ENCODE assay signal across 8 cellular contexts in genomic region chr17:44503080-44503842, GRCh38. TPM values are rescaled to one million over a fixed set of nuclear protein-coding genes. Genes with fewer than 3 reads are reported as not detected.
DNase-seq lines count a peak whose midpoint lies in the region; ATAC-seq, FAIRE-seq and TF ChIP-seq lines count a peak whose summit lies in the region.

Gene GPATCH8, minus strand, starts transcription at chr17:44503406. Its CDS starts 36 bp downstream, at chr17:44503370.

- TF ChIP-seq CTCF in Loucy (conservative IDR thresholded peaks at IDR 0.05; ENCODE audit: low read length) (no peak), RWPE2 (IDR thresholded peaks at IDR 0.05; ENCODE audit: poor library complexity, severe bottlenecking) (no peak)

- H3F3A ChIP-seq in Loucy (ENCODE audit: low read depth), result peaks cover 3% of the 10 kb centered on the region; the same call in 1 of the 2 replicates

- no peak for FAIRE-seq in H54 (lab: Jason Lieb, UNC)

- peak; percentile 89 for ATAC-seq in RWPE2 (ENCODE audit: low read depth)
- peak; percentile 98 for ATAC-seq in natural killer cell treated with Interleukin-12 subunit alpha and Interleukin-12 subunit beta and Interleukin-15 and Interleukin-18, amount 100 ng/mL, for 72 hours

- no peaks in the 10 kb centered on the region for H3K9me3 Mint-ChIP-seq in activated T-helper 2 cell treated with anti-CD3 and anti-CD28 coated beads, Interferon-gamma antibody, Interleukin-2, Interleukin-4, amounts not matched to agents 10 μg/mL and 5 μg/mL and 100 μg/mL, durations not matched to agents 14 hours and 24 hours and 36 hours
- H3K9me3 Mint-ChIP-seq in natural killer cell treated with Interleukin-12 subunit alpha and Interleukin-12 subunit beta and Interleukin-15 and Interleukin-18, amount 100 ng/mL, for 72 hours, result no peaks in the 10 kb centered on the region

- peaks cover 7% of the 10 kb centered on the region for H3K36me3 Mint-ChIP-seq in activated T-helper 2 cell treated with anti-CD3 and anti-CD28 coated beads, Interferon-gamma antibody, Interleukin-2, Interleukin-4, amounts not matched to agents 10 μg/mL and 5 μg/mL and 100 μg/mL, durations not matched to agents 14 hours and 24 hours and 36 hours (ENCODE audit: low read depth)
- peaks cover 6% of the 10 kb centered on the region for H3K36me3 Mint-ChIP-seq in natural killer cell treated with Interleukin-12 subunit alpha and Interleukin-12 subunit beta and Interleukin-15 and Interleukin-18, amount 100 ng/mL, for 72 hours

- intact Hi-C loops in activated T-helper 2 cell treated with anti-CD3 and anti-CD28 coated beads, Interferon-gamma antibody, Interleukin-2, Interleukin-4, amounts not matched to agents 10 μg/mL and 5 μg/mL and 100 μg/mL, durations not matched to agents 14 hours and 24 hours and 36 hours (cut with micrococcal nuclease), result loop anchor here (5.0 kb wide), 1 partner anchor 101 kb away; no protein-coding TSS in a partner anchor

- H3K4me2 ChIP-seq in Loucy (ENCODE audit: low read depth, low read length, poor library complexity, severe bottlenecking), result peak within 1 kb of the TSS; percentile 96

- no peaks in the 10 kb centered on the region for H3K9me3 ChIP-seq in Loucy (ENCODE audit: insufficient read depth, low read depth, low read length)
- no peaks in the 10 kb centered on the region for H3K9me3 ChIP-seq in RWPE2 (ENCODE audit: severe bottlenecking)

- H3K4me1 ChIP-seq in Loucy (ENCODE audit: insufficient read depth, low read length, poor library complexity, severe bottlenecking) (peaks cover 33% of the 10 kb centered on the region), RWPE2 (ENCODE audit: insufficient read depth, poor library complexity, severe bottlenecking) (peaks cover 34% of the 10 kb centered on the region)

- H3K27me3 Mint-ChIP-seq in activated T-helper 2 cell treated with anti-CD3 and anti-CD28 coated beads, Interferon-gamma antibody, Interleukin-2, Interleukin-4, amounts not matched to agents 10 μg/mL and 5 μg/mL and 100 μg/mL, durations not matched to agents 14 hours and 24 hours and 36 hours (ENCODE audit: low read depth), result no peaks in the 10 kb centered on the region
- H3K27me3 Mint-ChIP-seq in natural killer cell treated with Interleukin-12 subunit alpha and Interleukin-12 subunit beta and Interleukin-15 and Interleukin-18, amount 100 ng/mL, for 72 hours, result no peaks in the 10 kb centered on the region

- H3K36me3 ChIP-seq in Loucy (ENCODE audit: insufficient read depth, low read length) (no peaks in the 10 kb centered on the region), RWPE2 (ENCODE audit: low read depth) (peaks cover 10% of the 10 kb centered on the region)

- H3K27ac ChIP-seq in RWPE2 (ENCODE audit: poor library complexity, severe bottlenecking), result peak within 1 kb of the TSS; percentile 77

- peak within 1 kb of the TSS; percentile 99 for H3K4me3 Mint-ChIP-seq in activated T-helper 2 cell treated with anti-CD3 and anti-CD28 coated beads, Interferon-gamma antibody, Interleukin-2, Interleukin-4, amounts not matched to agents 10 μg/mL and 5 μg/mL and 100 μg/mL, durations not matched to agents 14 hours and 24 hours and 36 hours (ENCODE audit: low read depth)
- H3K4me3 Mint-ChIP-seq in natural killer cell treated with Interleukin-12 subunit alpha and Interleukin-12 subunit beta and Interleukin-15 and Interleukin-18, amount 100 ng/mL, for 72 hours, result peak within 1 kb of the TSS; percentile 96

- peak within 1 kb of the TSS; percentile 89 for H2AFZ ChIP-seq in Loucy (ENCODE audit: low read length)

- peaks cover 32% of the 10 kb centered on the region for H3K27me3 ChIP-seq in Loucy (ENCODE audit: insufficient read depth, low read length, poor library complexity, severe bottlenecking)
- no peaks in the 10 kb centered on the region for H3K27me3 ChIP-seq in RWPE2 (ENCODE audit: insufficient read depth, poor library complexity, severe bottlenecking)

- peak; percentile 96 for DNase-seq in EL
- DNase-seq in H54 (ENCODE audit: insufficient read length, low spot score), result peak; percentile 91
- peak; percentile 95 for DNase-seq in RWPE2 (ENCODE audit: low spot score)
- DNase-seq in activated T-helper 2 cell treated with anti-CD3 and anti-CD28 coated beads, Interferon-gamma antibody, Interleukin-2, Interleukin-4, amounts not matched to agents 10 μg/mL and 5 μg/mL and 100 μg/mL, durations not matched to agents 14 hours and 24 hours and 36 hours (ENCODE audit: low spot score), result peak; percentile 95
- DNase-seq in fibroblast of peridontal ligament (ENCODE audit: extremely low read depth), result peak; percentile 92
- DNase-seq in natural killer cell treated with Interleukin-12 subunit alpha and Interleukin-12 subunit beta and Interleukin-15 and Interleukin-18, amount 100 ng/mL, for 72 hours (ENCODE audit: low spot score), result peak; percentile 98
- DNase-seq in stimulated activated naive CD4-positive, alpha-beta T cell treated with Interleukin-2 at 50 U/mL for 16 hours (lab: John Stamatoyannopoulos, UW), result peak; percentile 88

- peak within 1 kb of the TSS; percentile 97 for H3K27ac Mint-ChIP-seq in activated T-helper 2 cell treated with anti-CD3 and anti-CD28 coated beads, Interferon-gamma antibody, Interleukin-2, Interleukin-4, amounts not matched to agents 10 μg/mL and 5 μg/mL and 100 μg/mL, durations not matched to agents 14 hours and 24 hours and 36 hours
- H3K27ac Mint-ChIP-seq in natural killer cell treated with Interleukin-12 subunit alpha and Interleukin-12 subunit beta and Interleukin-15 and Interleukin-18, amount 100 ng/mL, for 72 hours, result peak within 1 kb of the TSS; percentile 95 to 97

- peaks cover 41% of the 10 kb centered on the region for H4K20me1 ChIP-seq in Loucy (ENCODE audit: insufficient read depth, low read length, poor library complexity, severe bottlenecking)

- peak within 1 kb of the TSS; percentile 96 for H3K4me3 ChIP-seq in Loucy (ENCODE audit: low read length, poor library complexity, severe bottlenecking)
- H3K4me3 ChIP-seq in RWPE2 (ENCODE audit: severe bottlenecking), result peak within 1 kb of the TSS; percentile 61

- peaks cover 18% of the 10 kb centered on the region for H3K4me1 Mint-ChIP-seq in activated T-helper 2 cell treated with anti-CD3 and anti-CD28 coated beads, Interferon-gamma antibody, Interleukin-2, Interleukin-4, amounts not matched to agents 10 μg/mL and 5 μg/mL and 100 μg/mL, durations not matched to agents 14 hours and 24 hours and 36 hours (ENCODE audit: low read depth)
- peaks cover 28 to 32% of the 10 kb centered on the region in 2 donors for H3K4me1 Mint-ChIP-seq in natural killer cell treated with Interleukin-12 subunit alpha and Interleukin-12 subunit beta and Interleukin-15 and Interleukin-18, amount 100 ng/mL, for 72 hours (ENCODE audit: low read depth in 2 of 2)

- peak within 1 kb of the TSS; percentile 93 for H3K9ac ChIP-seq in Loucy (ENCODE audit: low read depth, low read length, poor library complexity, severe bottlenecking)

- H3K9me2 ChIP-seq in Loucy (replicated peaks; ENCODE audit: low read depth, low read length), result no peaks in the 10 kb centered on the region

- peaks cover 49% of the 10 kb centered on the region for H3K79me2 ChIP-seq in Loucy (ENCODE audit: insufficient read depth, low read length)

- peak; percentile 84 for TF ChIP-seq POLR2A in H54 (IDR thresholded peaks at IDR 0.05; ENCODE audit: low read depth, low read length)

RNA-seq across cellular contexts. Expression of gene GPATCH8, which starts in this region (rescaled TPM):
- 44.7 and 49.6 TPM in 2 replicates for total RNA-seq in activated T-helper 2 cell treated with anti-CD3 and anti-CD28 coated beads, Interferon-gamma antibody, Interleukin-2, Interleukin-4, amounts not matched to agents 10 μg/mL and 5 μg/mL and 100 μg/mL, durations not matched to agents 14 hours and 24 hours and 36 hours
- total RNA-seq in natural killer cell treated with Interleukin-12 subunit alpha and Interleukin-12 subunit beta and Interleukin-15 and Interleukin-18, amount 100 ng/mL, for 72 hours, result 10 to 100 TPM; 61.1 to 68.3 TPM

Comparison
In these comparisons a context has a peak if more than half of its experiments do, and no peak if none do; other contexts are left out.
1. Peak in every context shown above with its lines: DNase-seq, ATAC-seq, H3K4me3 ChIP-seq and H3K27ac ChIP-seq.